Comparison of ENCODE assay signal across 16 cellular contexts in the genomic region with DNA sequence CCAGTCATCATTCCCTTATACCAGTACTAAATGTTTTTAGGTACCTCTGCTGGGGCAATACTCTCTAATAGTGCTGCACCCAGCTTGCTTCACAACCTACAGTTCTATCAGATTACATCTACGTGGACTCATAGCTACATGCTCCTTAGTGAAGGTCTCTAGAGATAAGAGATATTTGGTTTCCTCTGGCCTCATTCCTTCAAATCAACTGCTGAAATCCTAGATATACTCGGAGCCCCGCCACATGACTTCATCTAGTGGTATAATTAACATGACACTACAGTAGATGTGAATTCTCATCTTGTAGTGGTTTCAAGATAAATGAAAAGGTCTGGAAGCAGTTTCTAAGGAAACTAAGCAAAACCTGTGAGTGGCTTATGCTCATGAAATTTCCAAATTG.
"Had no signal": no experiment of that assay in that cellular context is flagged by ENCODE, and none has a peak within 500 bp of the region (broad histone marks: within the 10 kb centered on the region; RNA-seq: fewer than 3 reads in every experiment).

No MANE protein-coding gene starts in this region.

- H3K27ac ChIP-seq: ascending aorta, cardiac muscle cell, left ventricle myocardium inferior, sigmoid colon, transverse colon, WERI-Rb-1 had no signal

- H3K36me3 ChIP-seq: cardiac muscle cell, transverse colon, WERI-Rb-1 had no signal

- H3K9me3 Mint-ChIP-seq: nephron progenitor cell; stimulated activated naive B cell treated with anti-CD40 and anti-IgM and Interleukin-4, amounts not matched to agents 10 μg/mL and 1 μg/mL and 100 μg/mL, for 72 hours had no signal

- FAIRE-seq: colon, endothelial cell of umbilical vein, frontal cortex, kidney had no signal

- DNase-seq: activated CD4-positive, alpha-beta T cell treated with anti-CD3 and anti-CD28 coated beads for 48 hours; activated effector memory CD4-positive, alpha-beta T cell treated with anti-CD3 and anti-CD28 coated beads, Interleukin-2, amount 50 U/mL, for 16 hours; kidney; left ventricle myocardium inferior; mesendoderm; nephron progenitor cell; sigmoid colon; stimulated activated CD4-positive, alpha-beta T cell treated with anti-CD3 and anti-CD28 coated beads, Interleukin-2, amount 100 ng/mL, for 24 hours; stimulated activated naive B cell treated with anti-CD40 and anti-IgM and Interleukin-4, amounts not matched to agents 10 μg/mL and 1 μg/mL and 100 μg/mL, for 72 hours; transverse colon; WERI-Rb-1 had no signal

- ATAC-seq: stimulated activated naive B cell treated with anti-CD40 and anti-IgM and Interleukin-4, amounts not matched to agents 10 μg/mL and 1 μg/mL and 100 μg/mL, for 72 hours had no signal

- H3K36me3 Mint-ChIP-seq: stimulated activated naive B cell treated with anti-CD40 and anti-IgM and Interleukin-4, amounts not matched to agents 10 μg/mL and 1 μg/mL and 100 μg/mL, for 72 hours had no signal

- H3K27me3 Mint-ChIP-seq: stimulated activated naive B cell treated with anti-CD40 and anti-IgM and Interleukin-4, amounts not matched to agents 10 μg/mL and 1 μg/mL and 100 μg/mL, for 72 hours had no signal

- H3K27me3 ChIP-seq: ascending aorta, cardiac muscle cell, sigmoid colon, transverse colon had no signal

- H3K27ac Mint-ChIP-seq: nephron progenitor cell; stimulated activated naive B cell treated with anti-CD40 and anti-IgM and Interleukin-4, amounts not matched to agents 10 μg/mL and 1 μg/mL and 100 μg/mL, for 72 hours had no signal

- H3K4me1 Mint-ChIP-seq: stimulated activated naive B cell treated with anti-CD40 and anti-IgM and Interleukin-4, amounts not matched to agents 10 μg/mL and 1 μg/mL and 100 μg/mL, for 72 hours had no signal

- H3K4me3 Mint-ChIP-seq: nephron progenitor cell; stimulated activated naive B cell treated with anti-CD40 and anti-IgM and Interleukin-4, amounts not matched to agents 10 μg/mL and 1 μg/mL and 100 μg/mL, for 72 hours had no signal

- H3K9me3 ChIP-seq: ascending aorta, left ventricle myocardium inferior, sigmoid colon, transverse colon had no signal

- H3K4me1 ChIP-seq: ascending aorta, transverse colon had no signal

- H3K4me3 ChIP-seq: ascending aorta, cardiac muscle cell, left ventricle myocardium inferior, sigmoid colon, transverse colon had no signal
